ENCODE assay signal across 1 cellular context in genomic region chr4:68872442-68873217, GRCh38.
A peak's percentile ranks its signal among the peaks of the same experiment; 100 is the strongest.
TF ChIP-seq lines count a peak whose summit lies in the region.

No MANE protein-coding gene starts in this region.

TF ChIP-seq in HepG2, 621 proteins besides CTCF, POLR2A, EP300 and RAD21 (continued from another document and continues in another):
- TF ChIP-seq ZNF142 (CRISPR knock-in tag; IDR thresholded peaks at IDR 0.05) (no peak), SIX4 (CRISPR knock-in tag; IDR thresholded peaks at IDR 0.05) (peak; percentile 98), KDM6A (CRISPR knock-in tag; IDR thresholded peaks at IDR 0.05; ENCODE audit: low read depth) (peak; percentile 63; the same call in 1 of the 2 replicates), CBFB (CRISPR knock-in tag; IDR thresholded peaks at IDR 0.05) (no peak), ZNF746 (CRISPR knock-in tag; IDR thresholded peaks at IDR 0.05) (no peak), NFE2L2 (IDR thresholded peaks at IDR 0.05; ENCODE audit: low read length) (no peak), DNMT3B (CRISPR knock-in tag; conservative IDR thresholded peaks at IDR 0.05) (no peak), ELF4 (CRISPR knock-in tag; IDR thresholded peaks at IDR 0.05; ENCODE audit: borderline replicate concordance) (no peak), RXRB (CRISPR knock-in tag; IDR thresholded peaks at IDR 0.05; ENCODE audit: borderline replicate concordance) (0 out of 2 replicates have a peak, but pooled peaks have one; percentile 12), KLF11 (CRISPR knock-in tag; IDR thresholded peaks at IDR 0.05) (no peak; the same call in 1 of the 2 replicates), POLR2AphosphoS5 (IDR thresholded peaks at IDR 0.05; ENCODE audit: low read depth, low read length) (no peak), ZNF331 (CRISPR knock-in tag; IDR thresholded peaks at IDR 0.05) (no peak), TAF15 (IDR thresholded peaks at IDR 0.05; ENCODE audit: low read depth, low read length, poor library complexity, severe bottlenecking) (no peak), ZXDC (CRISPR knock-in tag; IDR thresholded peaks at IDR 0.05) (no peak), NFIB (CRISPR knock-in tag; IDR thresholded peaks at IDR 0.05; ENCODE audit: borderline replicate concordance) (no peak), ATAD3A (CRISPR knock-in tag; IDR thresholded peaks at IDR 0.05) (no peak), ZFP36 (IDR thresholded peaks at IDR 0.05; ENCODE audit: borderline replicate concordance, low read depth, low read length, partially characterized antibody) (no peak), ZNF782 (CRISPR knock-in tag; IDR thresholded peaks at IDR 0.05; ENCODE audit: borderline replicate concordance) (no peak), AKNA (CRISPR knock-in tag; IDR thresholded peaks at IDR 0.05; ENCODE audit: borderline replicate concordance) (no peak), SP5 (CRISPR knock-in tag; IDR thresholded peaks at IDR 0.05; ENCODE audit: borderline replicate concordance, low read depth) (no peak), CENPT (CRISPR knock-in tag; IDR thresholded peaks at IDR 0.05; ENCODE audit: low read depth) (no peak), REXO4 (CRISPR knock-in tag; IDR thresholded peaks at IDR 0.05; ENCODE audit: borderline replicate concordance) (no peak), MAFK (conservative IDR thresholded peaks at IDR 0.05 in 1 of 2, IDR thresholded peaks at IDR 0.05 in 1 of 2; ENCODE audit: low read length in 2 of 2) (peak; percentile 91 to 94), NCOA1 (CRISPR knock-in tag; IDR thresholded peaks at IDR 0.05) (no peak), PLSCR1 (CRISPR knock-in tag; IDR thresholded peaks at IDR 0.05; ENCODE audit: borderline replicate concordance) (no peak), ZBTB21 (CRISPR knock-in tag; IDR thresholded peaks at IDR 0.05) (no peak), ZNF33A (CRISPR knock-in tag; IDR thresholded peaks at IDR 0.05; ENCODE audit: borderline replicate concordance) (no peak), NR2C2 (CRISPR knock-in tag; IDR thresholded peaks at IDR 0.05; ENCODE audit: borderline replicate concordance) (peak; percentile 52; the same call in 1 of the 2 replicates), CEBPG (CRISPR knock-in tag; IDR thresholded peaks at IDR 0.05) (no peak), ZNF709 (CRISPR knock-in tag; IDR thresholded peaks at IDR 0.05) (no peak), ARNTL (CRISPR knock-in tag; IDR thresholded peaks at IDR 0.05) (no peak), CCDC6 (CRISPR knock-in tag; IDR thresholded peaks at IDR 0.05) (no peak), ZNF317 (CRISPR knock-in tag; IDR thresholded peaks at IDR 0.05) (peak; percentile 74; the same call in 1 of the 2 replicates), AHR (CRISPR knock-in tag; IDR thresholded peaks at IDR 0.05) (no peak), ZSCAN29 (CRISPR knock-in tag; conservative IDR thresholded peaks at IDR 0.05) (no peak), SNRNP70 (IDR thresholded peaks at IDR 0.05; ENCODE audit: low read depth, low read length) (no peak), GMEB1 (CRISPR knock-in tag; IDR thresholded peaks at IDR 0.05; ENCODE audit: borderline replicate concordance) (no peak), ZNF558 (CRISPR knock-in tag; IDR thresholded peaks at IDR 0.05; ENCODE audit: borderline replicate concordance) (no peak), ZNF224 (CRISPR knock-in tag; IDR thresholded peaks at IDR 0.05) (no peak), SAP130 (CRISPR knock-in tag; IDR thresholded peaks at IDR 0.05; ENCODE audit: low read depth) (0 out of 2 replicates have a peak, but pooled peaks have one; percentile 2), CCAR2 (optimal IDR thresholded peaks at IDR 0.05; ENCODE audit: low read depth, low read length) (no peak), HMGXB3 (CRISPR knock-in tag; IDR thresholded peaks at IDR 0.05; ENCODE audit: borderline replicate concordance) (no peak)
